Comparison of ENCODE assay signal across 8 cellular contexts in genomic region chr1:203274603-203275381, GRCh38. TPM values are rescaled to one million over a fixed set of nuclear protein-coding genes. Genes with fewer than 3 reads are reported as not detected.
DNase-seq lines count a peak whose midpoint lies in the region; ATAC-seq and TF ChIP-seq lines count a peak whose summit lies in the region.

No MANE protein-coding gene starts in this region.

- H3K4me1 ChIP-seq in sigmoid colon = peaks cover 0 to 85% (median 72%) of the 10 kb centered on the region in 4 donors

- peak overlapping the region; percentile 79 to 90 for H3K27ac Mint-ChIP-seq in activated naive CD4-positive, alpha-beta T cell treated with anti-CD3 and anti-CD28 coated beads, Interleukin-2, amount 50 U/mL, for 72 hours

- no peaks in the 10 kb centered on the region for H3K9me3 ChIP-seq in sigmoid colon

- TF ChIP-seq CTCF in GM12875 (IDR thresholded peaks at IDR 0.05; ENCODE audit: borderline replicate concordance, insufficient read depth, low read depth, low read length) (no peak), sigmoid colon (IDR thresholded peaks at IDR 0.05) (no peak)

- no peaks in the 10 kb centered on the region for H3K36me3 Mint-ChIP-seq in activated naive CD4-positive, alpha-beta T cell treated with anti-CD3 and anti-CD28 coated beads, Interleukin-2, amount 50 U/mL, for 72 hours

- H3K27ac ChIP-seq in sigmoid colon = peak overlapping the region; percentile 86 to 98 (median 92)

- no peak for DNase-seq in activated naive CD4-positive, alpha-beta T cell treated with anti-CD3 and anti-CD28 coated beads, Interleukin-2, amount 50 U/mL, for 72 hours (ENCODE audit: low spot score in 2 of 2)
- DNase-seq in left ventricle myocardium superior (no peak), sigmoid colon (peak; percentile 93), NCI-H774 (lab: John Stamatoyannopoulos, UW) (no peak), NCI-H2107 (lab: John Stamatoyannopoulos, UW) (no peak)
- DNase-seq in activated CD4-positive, alpha-beta T cell treated with anti-CD3 and anti-CD28 coated beads, Interleukin-2, amount 50 U/mL, for 48 hours = no peak

- H3K9me3 Mint-ChIP-seq in activated naive CD4-positive, alpha-beta T cell treated with anti-CD3 and anti-CD28 coated beads, Interleukin-2, amount 50 U/mL, for 72 hours = no peaks in the 10 kb centered on the region

- no peak for ATAC-seq in activated naive CD4-positive, alpha-beta T cell treated with anti-CD3 and anti-CD28 coated beads, Interleukin-2, amount 50 U/mL, for 72 hours
- ATAC-seq in left ventricle myocardium superior (peak; percentile 10), HG03039 (IDR thresholded peaks at IDR 0.05; ENCODE audit: unreplicated experiment) (no peak)

- peak; percentile 73 to 96 (median 92) for TF ChIP-seq EP300 in sigmoid colon (IDR thresholded peaks at IDR 0.05)

- H3K4me3 ChIP-seq in GM12875 (ENCODE audit: low read depth, low read length) (peak overlapping the region; percentile 65), sigmoid colon (no peak overlapping the region)

- WGBS in sigmoid colon, 2 donors = 74 to 75% methylated on average over 12 of the region's 12 CpGs

- H3K27me3 ChIP-seq in sigmoid colon = no peaks in the 10 kb centered on the region

- no peaks in the 10 kb centered on the region for H3K36me3 ChIP-seq in sigmoid colon

- intact Hi-C loops in left ventricle myocardium superior (cut with micrococcal nuclease) (loop anchor here (5.0 kb wide), 1 partner anchor 63 kb away; no protein-coding TSS in a partner anchor), sigmoid colon (cut with DNase I) (loop anchor here (1.0 to 10.0 kb wide), 3 partner anchors 31 to 1138 kb away; partner anchors contain the start of genes BTG2 and PPP1R15B)

- TF ChIP-seq POLR2A in sigmoid colon (IDR thresholded peaks at IDR 0.05) = peak in 1 of 2 donors; percentile 11

RNA-seq across cellular contexts. Expression of gene BTG2, which starts 30.5 kb away (rescaled TPM):
- 100 to 1,000 TPM in 1 of 2 donors, 10 to 100 TPM in 1; 87.2 to 185 TPM for total RNA-seq in activated naive CD4-positive, alpha-beta T cell treated with anti-CD3 and anti-CD28 coated beads, Interleukin-2, amount 50 U/mL, for 72 hours
- 41.3 TPM for total RNA-seq in left ventricle myocardium superior
- 100 to 1,000 TPM in 3 of 4 donors, 10 to 100 TPM in 1; 66.0 to 397 (median 180) TPM for total RNA-seq in sigmoid colon
- polyA plus RNA-seq in sigmoid colon = 10 to 100 TPM; 37.2 to 81.0 (median 63.7) TPM

RNA-seq across cellular contexts. Expression of gene CHIT1, which starts 45.3 kb away (rescaled TPM):
- total RNA-seq in activated naive CD4-positive, alpha-beta T cell treated with anti-CD3 and anti-CD28 coated beads, Interleukin-2, amount 50 U/mL, for 72 hours = 1 to 10 TPM; 1.3 to 2.2 TPM
- total RNA-seq in left ventricle myocardium superior (not detected), sigmoid colon (not detected)
- polyA plus RNA-seq in sigmoid colon = under 1 TPM in 1 of 3 donors, not detected in 2; 0.98 TPM
